Comparison of ENCODE assay signal across 2 cellular contexts in genomic region chr7:6546852-6547251, GRCh38.
TF ChIP-seq lines count a peak whose summit lies in the region.

No MANE protein-coding gene starts in this region.

TF ChIP-seq in HEK293, 187 proteins besides CTCF, POLR2A, EP300 and RAD21:
- TF ChIP-seq ZNF335 (tag by site-specific recombination; conservative IDR thresholded peaks at IDR 0.05): peak; percentile 51
- TF ChIP-seq ZNF148 (tag by site-specific recombination; IDR thresholded peaks at IDR 0.05; ENCODE audit: borderline replicate concordance): no peak

TF ChIP-seq in K562, 482 proteins besides CTCF, POLR2A, EP300 and RAD21:
- TF ChIP-seq POLR2AphosphoS2 (IDR thresholded peaks at IDR 0.05; ENCODE audit: low read length) (no peak), MCM7 (IDR thresholded peaks at IDR 0.05) (no peak), GATA2 (CRISPR knock-in tag; IDR thresholded peaks at IDR 0.05) (no peak), XRCC5 (IDR thresholded peaks at IDR 0.05; ENCODE audit: low read depth, low read length) (no peak), EWSR1 (IDR thresholded peaks at IDR 0.05; ENCODE audit: borderline replicate concordance, low read depth, partially characterized antibody) (no peak), ETS1 (conservative IDR thresholded peaks at IDR 0.05; ENCODE audit: control insufficient read depth, low read depth, low read length) (no peak), CHD2 (IDR thresholded peaks at IDR 0.05; ENCODE audit: low read depth, low read length) (no peak), ESRRB (CRISPR knock-in tag; IDR thresholded peaks at IDR 0.05; ENCODE audit: borderline replicate concordance) (no peak), ELK1 (CRISPR knock-in tag; IDR thresholded peaks at IDR 0.05) (no peak), MEIS2 (IDR thresholded peaks at IDR 0.05; ENCODE audit: partially characterized antibody) (no peak), BMI1 (IDR thresholded peaks at IDR 0.05; ENCODE audit: low read length) (no peak), BHLHE40 (IDR thresholded peaks at IDR 0.05; ENCODE audit: low read length) (no peak), HDGF (IDR thresholded peaks at IDR 0.05) (no peak), TEAD2 (tag; IDR thresholded peaks at IDR 0.05) (no peak), ZNF609 (CRISPR knock-in tag; IDR thresholded peaks at IDR 0.05; ENCODE audit: borderline replicate concordance) (no peak), ZNF133 (CRISPR knock-in tag; IDR thresholded peaks at IDR 0.05) (no peak), ERF (CRISPR knock-in tag; IDR thresholded peaks at IDR 0.05) (no peak), SIX5 (IDR thresholded peaks at IDR 0.05; ENCODE audit: borderline replicate concordance in 1 of 2, insufficient read depth in 1 of 2, low read depth in 1 of 2, low read length in 2 of 2) (peak in 1 of 2 experiments; percentile 34; a peak in 1 of 4 replicates), ZNF143 (CRISPR knock-in tag; IDR thresholded peaks at IDR 0.05) (peak; percentile 73), ZNF175 (CRISPR knock-in tag; IDR thresholded peaks at IDR 0.05; ENCODE audit: low read depth) (no peak), MIER1 (IDR thresholded peaks at IDR 0.05; ENCODE audit: low read depth) (no peak), CXXC5 (CRISPR knock-in tag; IDR thresholded peaks at IDR 0.05) (no peak), ZNF165 (CRISPR knock-in tag; IDR thresholded peaks at IDR 0.05; ENCODE audit: borderline replicate concordance) (no peak), HCFC1 (IDR thresholded peaks at IDR 0.05; ENCODE audit: low read depth, low read length) (peak; percentile 77), ZNF778 (CRISPR knock-in tag; IDR thresholded peaks at IDR 0.05) (no peak), EGR1 (conservative IDR thresholded peaks at IDR 0.05) (no peak)
TF ChIP-seq in K562: peak in this region for 3.
